Comparison of ENCODE assay signal across 18 cellular contexts in genomic region chr2:119939915-119940314, GRCh38.
A peak's percentile ranks its signal among the peaks of the same experiment; 100 is the strongest.
DNase-seq lines count a peak whose midpoint lies in the region; ATAC-seq, FAIRE-seq and TF ChIP-seq lines count a peak whose summit lies in the region.
"Had no signal": no experiment of that assay in that cellular context is flagged by ENCODE, and none has a peak within 500 bp of the region (broad histone marks: within the 10 kb centered on the region; RNA-seq: fewer than 3 reads in every experiment).

No MANE protein-coding gene starts in this region.

- TF ChIP-seq CTCF in heart right ventricle (IDR thresholded peaks at IDR 0.05) (no peak), K562 (IDR thresholded peaks at IDR 0.05 in 2 of 3, conservative IDR thresholded peaks at IDR 0.05 in 1 of 3; ENCODE audit: insufficient read depth in 2 of 3, low read depth in 1 of 3, low read length in 3 of 3) (no peak), gastrocnemius medialis (IDR thresholded peaks at IDR 0.05 in 4 of 5, conservative IDR thresholded peaks at IDR 0.05 in 1 of 5) (no peak)

- H3K4me1 Mint-ChIP-seq in T-helper 2 cell treated with Interferon-gamma antibody and Interleukin-4, amounts not matched to agents 5 μg/mL and 100 μg/mL, for 36 hours (ENCODE audit: low read depth) = peaks cover 28% of the 10 kb centered on the region

- no peak overlapping the region for H3K4me2 ChIP-seq in K562 (ENCODE audit: insufficient read depth, low read length)

- peaks cover 59% of the 10 kb centered on the region for H3K36me3 Mint-ChIP-seq in T-helper 2 cell treated with Interferon-gamma antibody and Interleukin-4, amounts not matched to agents 5 μg/mL and 100 μg/mL, for 36 hours (ENCODE audit: low read depth)

- no peak for FAIRE-seq in K562 (lab: Jason Lieb, UNC)

- H3K4me1 ChIP-seq in heart right ventricle (peaks cover 0 to 35% (median 10%) of the 10 kb centered on the region in 9 donors), K562 (replicated peaks in 1 of 2; ENCODE audit: control insufficient read depth in 2 of 2, insufficient read depth in 2 of 2, low read length in 2 of 2) (no peaks in the 10 kb centered on the region), gastrocnemius medialis (peaks cover 11 to 17% of the 10 kb centered on the region in 2 donors)

- no peak overlapping the region for H3K4me3 ChIP-seq in heart right ventricle
- no peak overlapping the region for H3K4me3 ChIP-seq in K562
- H3K4me3 ChIP-seq in gastrocnemius medialis = no peak overlapping the region

- no peaks in the 10 kb centered on the region for H3K27me3 Mint-ChIP-seq in T-helper 2 cell treated with Interferon-gamma antibody and Interleukin-4, amounts not matched to agents 5 μg/mL and 100 μg/mL, for 36 hours (ENCODE audit: low read depth)
- H3K27me3 Mint-ChIP-seq: IgD-negative memory B cell had no signal

- no peaks in the 10 kb centered on the region for H4K20me1 ChIP-seq in K562 (replicated peaks; ENCODE audit: control insufficient read depth, insufficient read depth, low read length)

- CTCF ChIA-PET in K562 (lab: Yijun Ruan, JAX; ENCODE audit: low intra/inter-chr PET ratio) = no interaction called here

- H3K27ac ChIP-seq in heart right ventricle = peak overlapping the region in 4 of 10 donors; percentile 0 to 46 (median 35)
- no peak overlapping the region for H3K27ac ChIP-seq in K562 (ENCODE audit: extremely low read depth, low read depth, low read length)
- peak overlapping the region; percentile 19 to 53 (median 37) for H3K27ac ChIP-seq in gastrocnemius medialis
- H3K27ac ChIP-seq: C4-2B had no signal

- no peaks in the 10 kb centered on the region for H3K9me3 ChIP-seq in heart right ventricle
- H3K9me3 ChIP-seq in K562 (replicated peaks; ENCODE audit: control insufficient read depth, insufficient read depth, low read depth, low read length) = no peaks in the 10 kb centered on the region
- no peaks in the 10 kb centered on the region for H3K9me3 ChIP-seq in gastrocnemius medialis

- no peak overlapping the region for H3K27ac Mint-ChIP-seq in T-helper 2 cell treated with Interferon-gamma antibody and Interleukin-4, amounts not matched to agents 5 μg/mL and 100 μg/mL, for 36 hours
- H3K27ac Mint-ChIP-seq: IgD-negative memory B cell had no signal

- no peak overlapping the region for H2AFZ ChIP-seq in K562 (ENCODE audit: low read depth, low read length)

- H3K27me3 ChIP-seq in heart right ventricle (no peaks in the 10 kb centered on the region), K562 (ENCODE audit: control insufficient read depth in 2 of 2, insufficient read depth in 2 of 2, low read length in 2 of 2) (no peaks in the 10 kb centered on the region), gastrocnemius medialis (no peaks in the 10 kb centered on the region)

- no peaks in the 10 kb centered on the region for H3K9me1 ChIP-seq in K562 (ENCODE audit: control insufficient read depth, insufficient read depth, low read length)

- H3K36me3 ChIP-seq in heart right ventricle (peaks cover 0 to 38% (median 6%) of the 10 kb centered on the region in 9 donors), K562 (ENCODE audit: control insufficient read depth, insufficient read depth, low read length) (peaks cover 6% of the 10 kb centered on the region; the same call in 2 of the 3 replicates), gastrocnemius medialis (no peaks in the 10 kb centered on the region)

- 53 to 56% methylated on average over 3 of the region's 3 CpGs for WGBS in heart right ventricle, 2 donors
- WGBS in K562 (ENCODE audit: insufficient coverage, low coverage, missing lambda C conversion rate) = 70% methylated on average over 3 of the region's 3 CpGs

- intact Hi-C loops in heart right ventricle (cut with DNase I) = loop anchor here in 4 of 10 donors (10.0 kb wide), 1 partner anchor 185 kb away; the partner anchor contains the start of gene PTPN4 (in 4 of the 4)
- intact Hi-C loops in cardiac septum (cut with DNase I) = no loop called here
- intact Hi-C loops in K562 (cut with micrococcal nuclease) = no loop called here
- intact Hi-C loops in gastrocnemius medialis (cut with DNase I; ENCODE audit: low total_unique reads) = loop anchor here (5.0 kb wide), 1 partner anchor 183 kb away; the partner anchor contains the start of gene PTPN4

- H3K79me2 ChIP-seq in K562 (ENCODE audit: control insufficient read depth, insufficient read depth, low read length) = no peaks in the 10 kb centered on the region

- peaks cover 5% of the 10 kb centered on the region for H3K9me3 Mint-ChIP-seq in T-helper 2 cell treated with Interferon-gamma antibody and Interleukin-4, amounts not matched to agents 5 μg/mL and 100 μg/mL, for 36 hours

- POLR2A ChIA-PET in K562 (lab: Yijun Ruan, JAX) = interaction anchor here (1.4 to 1.5 kb wide), 3 partner anchors 8 to 19 kb away, joined by 3 to 4 read pairs (median 3); no protein-coding TSS in a partner anchor

- H3K9ac ChIP-seq in K562 (ENCODE audit: insufficient read depth in 1 of 2, low read depth in 2 of 2, low read length in 2 of 2) = no peak overlapping the region

- TF ChIP-seq EP300 in K562 (IDR thresholded peaks at IDR 0.05; ENCODE audit: low read length) = no peak

- DNase-seq in heart right ventricle (no peak), cardiac septum (ENCODE audit: low spot score) (no peak), K562 (ENCODE audit: extremely low read depth in 1 of 4, low spot score in 3 of 4) (no peak), kidney tubule cell (ENCODE audit: low spot score) (peak; percentile 12), gastrocnemius medialis (no peak), AML-193 (lab: John Stamatoyannopoulos, UW) (no peak), cerebellum (ENCODE audit: low spot score) (no peak)
- DNase-seq in T-helper 2 cell treated with Interferon-gamma antibody and Interleukin-4, amounts not matched to agents 5 μg/mL and 100 μg/mL, for 36 hours (ENCODE audit: low spot score) = no peak
- DNase-seq: DMS79, H7, Karpas-422, NCI-H1417 treated with DMSO at 0.1 percent for 48 hours, NCI-H187, NCI-H446 treated with DMSO at 0.1 percent for 48 hours, NCI-H526 treated with DMSO at 0.1 percent for 48 hours, SHP77 had no signal

- H3K4me3 Mint-ChIP-seq in T-helper 2 cell treated with Interferon-gamma antibody and Interleukin-4, amounts not matched to agents 5 μg/mL and 100 μg/mL, for 36 hours = no peak overlapping the region
- H3K4me3 Mint-ChIP-seq: IgD-negative memory B cell had no signal

- TF ChIP-seq POLR2A in K562 (conservative IDR thresholded peaks at IDR 0.05) (no peak), gastrocnemius medialis (IDR thresholded peaks at IDR 0.05) (no peak)

- ATAC-seq in heart right ventricle (peak in 6 of 8 donors; percentile 31 to 76 (median 70)), K562 (no peak), gastrocnemius medialis (peak; percentile 88 to 96)

- TF ChIP-seq RAD21 in K562 (CRISPR knock-in tag; conservative IDR thresholded peaks at IDR 0.05 in 1 of 2, IDR thresholded peaks at IDR 0.05 in 1 of 2) = no peak

- BruUV-seq in K562 (replicated peaks; lab: Mats Ljungman, UMichigan) = no TSS peak

- in situ Hi-C loops in K562 (cut with MboI) (no loop called here), gastrocnemius medialis (cut with MboI; ENCODE audit: low sequenced_read_pairs in 4 of 4) (no loop called here)

TF ChIP-seq in K562, 482 proteins besides CTCF, POLR2A, EP300 and RAD21:
- no peak for TF ChIP-seq EHMT2 (IDR thresholded peaks at IDR 0.05)
- no peak for TF ChIP-seq ZNF239 (CRISPR knock-in tag; IDR thresholded peaks at IDR 0.05)
- TF ChIP-seq ZNF511 (CRISPR knock-in tag; IDR thresholded peaks at IDR 0.05) = no peak
- TF ChIP-seq, protein P1, sequence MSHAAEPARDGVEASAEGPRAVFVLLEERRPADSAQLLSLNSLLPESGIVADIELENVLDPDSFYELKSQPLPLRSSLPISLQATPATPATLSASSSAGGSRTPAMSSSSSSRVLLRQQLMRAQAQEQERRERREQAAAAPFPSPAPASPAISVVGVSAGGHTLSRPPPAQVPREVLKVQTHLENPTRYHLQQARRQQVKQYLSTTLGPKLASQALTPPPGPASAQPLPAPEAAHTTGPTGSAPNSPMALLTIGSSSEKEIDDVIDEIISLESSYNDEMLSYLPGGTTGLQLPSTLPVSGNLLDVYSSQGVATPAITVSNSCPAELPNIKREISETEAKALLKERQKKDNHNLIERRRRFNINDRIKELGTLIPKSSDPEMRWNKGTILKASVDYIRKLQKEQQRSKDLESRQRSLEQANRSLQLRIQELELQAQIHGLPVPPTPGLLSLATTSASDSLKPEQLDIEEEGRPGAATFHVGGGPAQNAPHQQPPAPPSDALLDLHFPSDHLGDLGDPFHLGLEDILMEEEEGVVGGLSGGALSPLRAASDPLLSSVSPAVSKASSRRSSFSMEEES (CRISPR knock-in tag; IDR thresholded peaks at IDR 0.05) = 0 out of 2 replicates have a peak, but pooled peaks have one; percentile 14
- TF ChIP-seq DACH1 (IDR thresholded peaks at IDR 0.05; ENCODE audit: partially characterized antibody) = no peak
- TF ChIP-seq DDX20 (tag; IDR thresholded peaks at IDR 0.05; ENCODE audit: low read depth) = no peak
- no peak for TF ChIP-seq ZNF644 (tag; IDR thresholded peaks at IDR 0.05; ENCODE audit: low read depth)
